26 cellular contexts compared by ENCODE assay signal in genomic region chr16:13638218-13638617, GRCh38.
"Had no signal": no experiment of that assay in that cellular context is flagged by ENCODE, and none has a peak within 500 bp of the region (broad histone marks: within the 10 kb centered on the region; RNA-seq: fewer than 3 reads in every experiment).

No MANE protein-coding gene starts in this region.

- H3K4me3 ChIP-seq: left lung, lower lobe of right lung, pancreas, prostate gland, sigmoid colon, spleen, suprapubic skin, thoracic aorta, tibial artery, upper lobe of right lung had no signal

- H3K27me3 Mint-ChIP-seq: stimulated activated naive CD8-positive, alpha-beta T cell treated with anti-CD3 and anti-CD28 coated beads, Interleukin-15, Interleukin-2, amounts not matched to agents 100 ng/mL and 50 ng/mL, for 24 hours had no signal

- H3K27me3 ChIP-seq: left lung, pancreas, sigmoid colon, spleen, suprapubic skin, tibial artery, upper lobe of right lung had no signal

- H3K4me1 Mint-ChIP-seq: naive thymus-derived CD8-positive, alpha-beta T cell; nephron progenitor cell; stimulated activated effector memory CD8-positive, alpha-beta T cell treated with anti-CD3 and anti-CD28 coated beads, Interleukin-12 subunit alpha, Interleukin-12 subunit beta, amount 100 ng/mL, for 72 hours had no signal

- DNase-seq: hippocampal formation; kidney glomerular epithelial cell; left colon; left lung; lower lobe of right lung; mammary epithelial cell; mesenchymal stem cell; naive thymus-derived CD8-positive, alpha-beta T cell; nephron progenitor cell; pancreas; posterior cingulate gyrus; retina; right cardiac atrium; sigmoid colon; small intestine; spleen; stimulated activated CD4-positive, alpha-beta T cell treated with anti-CD3 and anti-CD28 coated beads, Interleukin-4, amount 100 ng/mL, for 24 hours; stimulated activated naive CD4-positive, alpha-beta T cell; tibial artery; trophoblast cell; upper lobe of right lung had no signal

- H3K9me3 ChIP-seq: left lung, lower lobe of right lung, pancreas, prostate gland, sigmoid colon, suprapubic skin, thoracic aorta, tibial artery, upper lobe of right lung had no signal

- H3K36me3 ChIP-seq: left lung, lower lobe of right lung, pancreas, prostate gland, sigmoid colon, spleen, suprapubic skin, thoracic aorta, tibial artery, upper lobe of right lung had no signal

- H3K27ac Mint-ChIP-seq: naive thymus-derived CD8-positive, alpha-beta T cell; nephron progenitor cell; stimulated activated effector memory CD8-positive, alpha-beta T cell treated with anti-CD3 and anti-CD28 coated beads, Interleukin-12 subunit alpha, Interleukin-12 subunit beta, amount 100 ng/mL, for 72 hours; stimulated activated naive CD8-positive, alpha-beta T cell treated with anti-CD3 and anti-CD28 coated beads, Interleukin-15, Interleukin-2, amounts not matched to agents 100 ng/mL and 50 ng/mL, for 24 hours had no signal

- H3K4me3 Mint-ChIP-seq: naive thymus-derived CD8-positive, alpha-beta T cell; nephron progenitor cell; stimulated activated effector memory CD8-positive, alpha-beta T cell treated with anti-CD3 and anti-CD28 coated beads, Interleukin-12 subunit alpha, Interleukin-12 subunit beta, amount 100 ng/mL, for 72 hours; stimulated activated naive CD8-positive, alpha-beta T cell treated with anti-CD3 and anti-CD28 coated beads, Interleukin-15, Interleukin-2, amounts not matched to agents 100 ng/mL and 50 ng/mL, for 24 hours had no signal

- H3K27ac ChIP-seq: left lung, lower lobe of right lung, pancreas, prostate gland, sigmoid colon, spleen, suprapubic skin, thoracic aorta, tibial artery, upper lobe of right lung had no signal

- H3K36me3 Mint-ChIP-seq: stimulated activated effector memory CD8-positive, alpha-beta T cell treated with anti-CD3 and anti-CD28 coated beads, Interleukin-12 subunit alpha, Interleukin-12 subunit beta, amount 100 ng/mL, for 72 hours had no signal

- H3K4me1 ChIP-seq: left lung, lower lobe of right lung, pancreas, prostate gland, sigmoid colon, spleen, suprapubic skin, tibial artery, upper lobe of right lung had no signal

- ATAC-seq: left colon; left lung; lower lobe of right lung; naive thymus-derived CD8-positive, alpha-beta T cell; pancreas; right cardiac atrium; stimulated activated effector memory CD8-positive, alpha-beta T cell treated with anti-CD3 and anti-CD28 coated beads, Interleukin-12 subunit alpha, Interleukin-12 subunit beta, amount 100 ng/mL, for 72 hours; upper lobe of right lung had no signal
